15 cellular contexts compared by ENCODE assay signal in the genomic region with DNA sequence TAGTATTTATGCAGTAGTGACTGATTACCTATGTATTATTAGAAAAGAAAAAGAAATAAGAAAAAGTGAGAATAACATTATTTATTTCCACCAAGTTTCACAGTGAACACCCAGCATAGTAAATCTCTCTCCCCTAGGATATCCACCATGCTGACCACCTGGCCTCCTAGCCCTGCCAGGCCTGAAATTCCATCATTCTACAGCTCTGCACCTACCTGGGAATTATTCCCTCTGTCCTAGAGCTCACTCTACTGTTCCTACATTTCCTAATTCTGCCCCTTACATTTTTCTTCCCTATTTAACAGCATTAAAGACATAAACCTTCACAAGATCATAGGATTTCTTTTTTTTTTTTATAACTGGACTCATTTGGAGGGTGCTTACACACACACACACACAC.
DNase-seq lines count a peak whose midpoint lies in the region; ATAC-seq and TF ChIP-seq lines count a peak whose summit lies in the region.
"Had no signal": no experiment of that assay in that cellular context is flagged by ENCODE, and none has a peak within 500 bp of the region (broad histone marks: within the 10 kb centered on the region; RNA-seq: fewer than 3 reads in every experiment).

No MANE protein-coding gene starts in this region.

- H3K79me2 ChIP-seq in neural cell (replicated peaks; ENCODE audit: insufficient read depth, low read length): no peaks in the 10 kb centered on the region

- H4K20me1 ChIP-seq in neural cell (ENCODE audit: insufficient read depth): no peaks in the 10 kb centered on the region

- H3K36me3 ChIP-seq in neural cell (ENCODE audit: insufficient read depth, low read length) (no peaks in the 10 kb centered on the region), stomach (no peaks in the 10 kb centered on the region)
- H3K36me3 ChIP-seq: SJCRH30 had no signal

- H3K9me3 ChIP-seq in neural cell (ENCODE audit: low read length) (no peaks in the 10 kb centered on the region), stomach (no peaks in the 10 kb centered on the region)
- no peaks in the 10 kb centered on the region for H3K9me3 ChIP-seq in CD4-positive, alpha-beta T cell (ENCODE audit: control insufficient read depth, low read length)
- H3K9me3 ChIP-seq: A549 had no signal

- no peak for TF ChIP-seq POLR2A in stomach (IDR thresholded peaks at IDR 0.05)

- ATAC-seq in CD4-positive, alpha-beta T cell (ENCODE audit: poor library complexity): no peak
- ATAC-seq: A549 had no signal

- H3K4me2 ChIP-seq in neural cell (ENCODE audit: low read length): no peak overlapping the region

- no peak overlapping the region for H3K27ac Mint-ChIP-seq in CD4-positive, alpha-beta T cell
- H3K27ac Mint-ChIP-seq: B cell had no signal

- H3K36me3 Mint-ChIP-seq in CD4-positive, alpha-beta T cell (ENCODE audit: low read depth): no peaks in the 10 kb centered on the region
- H3K36me3 Mint-ChIP-seq: IgD-negative memory B cell had no signal

- no peaks in the 10 kb centered on the region for H3K4me1 ChIP-seq in stomach
- H3K4me1 ChIP-seq: A549, SJCRH30 had no signal

- H3F3A ChIP-seq in neural cell (ENCODE audit: insufficient read depth, low read length, poor library complexity, severe bottlenecking): no peaks in the 10 kb centered on the region

- H3K4me1 Mint-ChIP-seq in CD4-positive, alpha-beta T cell (ENCODE audit: low read depth): no peaks in the 10 kb centered on the region

- H3K27me3 ChIP-seq in neural cell (ENCODE audit: insufficient read depth, low read depth, low read length) (no peaks in the 10 kb centered on the region), stomach (no peaks in the 10 kb centered on the region)
- H3K27me3 ChIP-seq in CD4-positive, alpha-beta T cell (ENCODE audit: control insufficient read depth, insufficient read depth, low read length): no peaks in the 10 kb centered on the region
- H3K27me3 ChIP-seq: SJCRH30 had no signal

- peak; percentile 40 for TF ChIP-seq CTCF in neural cell (IDR thresholded peaks at IDR 0.05; ENCODE audit: poor library complexity, severe bottlenecking)
- no peak for TF ChIP-seq CTCF in stomach (IDR thresholded peaks at IDR 0.05)
- no peak for TF ChIP-seq CTCF in CD4-positive, alpha-beta T cell (IDR thresholded peaks at IDR 0.05)

- POLR2A ChIA-PET in CD4-positive, alpha-beta T cell (lab: Charles Lee): no interaction called here

- no peak overlapping the region for H3K27ac ChIP-seq in neural cell (ENCODE audit: low read length)
- H3K27ac ChIP-seq in stomach: no peak overlapping the region
- H3K27ac ChIP-seq in CD4-positive, alpha-beta T cell (ENCODE audit: low read depth, low read length): no peak overlapping the region
- H3K27ac ChIP-seq: A549, SJCRH30 had no signal

- H3K4me3 ChIP-seq in neural cell (ENCODE audit: low read length) (no peak overlapping the region), stomach (no peak overlapping the region)
- H3K4me3 ChIP-seq: SJCRH30 had no signal

- H3K27me3 Mint-ChIP-seq in CD4-positive, alpha-beta T cell: no peaks in the 10 kb centered on the region
- H3K27me3 Mint-ChIP-seq: B cell had no signal

- no peak for TF ChIP-seq EP300 in neural cell (conservative IDR thresholded peaks at IDR 0.05; ENCODE audit: poor library complexity, severe bottlenecking)
- no peak for TF ChIP-seq EP300 in stomach (IDR thresholded peaks at IDR 0.05)

- intact Hi-C loops in stomach (cut with DNase I; ENCODE audit: low total_unique reads): no loop called here
- intact Hi-C loops in CD4-positive, alpha-beta T cell (cut with DNase I, micrococcal nuclease): no loop called here

- no peak overlapping the region for H3K9ac ChIP-seq in neural cell (ENCODE audit: low read length)

- TF ChIP-seq RAD21 in neural cell (conservative IDR thresholded peaks at IDR 0.05): peak; percentile 53

- no peaks in the 10 kb centered on the region for H3K9me2 ChIP-seq in neural cell (ENCODE audit: insufficient read depth, low read length)

- H2AFZ ChIP-seq in neural cell (ENCODE audit: low read depth, low read length): no peak overlapping the region

- peaks cover 2% of the 10 kb centered on the region for H3K9me3 Mint-ChIP-seq in CD4-positive, alpha-beta T cell
- H3K9me3 Mint-ChIP-seq: IgD-negative memory B cell had no signal

- DNase-seq in NCI-H526 (lab: John Stamatoyannopoulos, UW): peak; percentile 7 to 15
- no peak for DNase-seq in NCI-H526 treated with DMSO at 0.1 percent for 48 hours (lab: John Stamatoyannopoulos, UW)
- peak; percentile 31 for DNase-seq in cerebellar cortex (ENCODE audit: low spot score)
- DNase-seq in HuH-7 (ENCODE audit: low spot score): no peak
- DNase-seq in stomach: no peak
- no peak for DNase-seq in CD4-positive, alpha-beta T cell
- DNase-seq: H7, NCI-H1417 treated with DMSO at 0.1 percent for 48 hours, NCI-H226, NCI-H510A treated with DMSO at 0.1 percent for 48 hours, SJCRH30 had no signal

- no peak overlapping the region for H3K4me3 Mint-ChIP-seq in CD4-positive, alpha-beta T cell
- H3K4me3 Mint-ChIP-seq: B cell had no signal

- CTCF ChIA-PET in CD4-positive, alpha-beta T cell (lab: Charles Lee): no interaction called here

TF ChIP-seq in neural cell, 6 proteins besides CTCF, POLR2A, EP300 and RAD21:
- TF ChIP-seq REST (IDR thresholded peaks at IDR 0.05; ENCODE audit: borderline replicate concordance): no peak
- TF ChIP-seq SMC3 (conservative IDR thresholded peaks at IDR 0.05; ENCODE audit: poor library complexity): peak; percentile 31
- TF ChIP-seq TAF1 (IDR thresholded peaks at IDR 0.05; ENCODE audit: low read depth): no peak
TF ChIP-seq in neural cell: peak in this region for 1.

Comparison
In these comparisons a context has a peak if more than half of its experiments do, and no peak if none do; other contexts are left out.
1. DNase-seq: peak in NCI-H526 (2 of 2) and cerebellar cortex (single experiment); none in NCI-H526 treated with DMSO at 0.1 percent for 48 hours (single experiment), HuH-7 (single experiment), stomach (single experiment) and CD4-positive, alpha-beta T cell (0 of 10).